11 cellular contexts compared by ENCODE assay signal in genomic region chr1:100449477-100449876, GRCh38.
DNase-seq lines count a peak whose midpoint lies in the region; ATAC-seq and TF ChIP-seq lines count a peak whose summit lies in the region.
"Had no signal": no experiment of that assay in that cellular context is flagged by ENCODE, and none has a peak within 500 bp of the region (broad histone marks: within the 10 kb centered on the region; RNA-seq: fewer than 3 reads in every experiment).

No MANE protein-coding gene starts in this region.

- H3K27ac Mint-ChIP-seq in activated CD8-positive, alpha-beta memory T cell treated with anti-CD3 and anti-CD28 coated beads, Interleukin-2, amount 10 ng/mL, durations not matched to agents 7 days and 5 days = peak overlapping the region; percentile 95
- H3K27ac Mint-ChIP-seq in stimulated activated memory B cell treated with anti-CD40 and anti-IgM and Interleukin-4, amounts not matched to agents 10 μg/mL and 1 μg/mL and 100 μg/mL, for 72 hours = peak overlapping the region; percentile 13
- H3K27ac Mint-ChIP-seq in endodermal cell = no peak overlapping the region
- H3K27ac Mint-ChIP-seq: mesothelial cell of epicardium had no signal

- 92 to 100% methylated on average over 3 to 4 of the region's 4 CpGs for WGBS in endodermal cell (ENCODE audit: insufficient coverage in 1 of 2, insufficient read length in 1 of 2), 2 experiments

- peaks cover 90% of the 10 kb centered on the region for H3K4me1 Mint-ChIP-seq in activated CD8-positive, alpha-beta memory T cell treated with anti-CD3 and anti-CD28 coated beads, Interleukin-2, amount 10 ng/mL, durations not matched to agents 7 days and 5 days
- peaks cover 20% of the 10 kb centered on the region for H3K4me1 Mint-ChIP-seq in stimulated activated memory B cell treated with anti-CD40 and anti-IgM and Interleukin-4, amounts not matched to agents 10 μg/mL and 1 μg/mL and 100 μg/mL, for 72 hours
- peaks cover 2% of the 10 kb centered on the region for H3K4me1 Mint-ChIP-seq in endodermal cell

- H3K9ac ChIP-seq in endodermal cell (ENCODE audit: extremely low read depth, low read length, poor library complexity, severe bottlenecking) = no peak overlapping the region

- ATAC-seq in activated CD8-positive, alpha-beta memory T cell treated with anti-CD3 and anti-CD28 coated beads, Interleukin-2, amount 10 ng/mL, durations not matched to agents 7 days and 5 days = peak; percentile 57
- peak; percentile 52 for ATAC-seq in HG02763 (IDR thresholded peaks at IDR 0.05; ENCODE audit: unreplicated experiment)
- ATAC-seq in stimulated activated memory B cell treated with anti-CD40 and anti-IgM and Interleukin-4, amounts not matched to agents 10 μg/mL and 1 μg/mL and 100 μg/mL, for 72 hours = no peak
- ATAC-seq: right cardiac atrium had no signal

- H3K4me3 ChIP-seq in endodermal cell (ENCODE audit: low read length) = no peak overlapping the region

- H3K4me1 ChIP-seq in endodermal cell (ENCODE audit: control insufficient read depth, insufficient read depth, low read length) = no peaks in the 10 kb centered on the region

- peak overlapping the region; percentile 58 for H3K27ac ChIP-seq in VCaP
- no peak overlapping the region for H3K27ac ChIP-seq in endodermal cell (ENCODE audit: low read depth, low read length)
- H3K27ac ChIP-seq: epithelial cell of prostate had no signal

- DNase-seq in activated CD8-positive, alpha-beta memory T cell treated with anti-CD3 and anti-CD28 coated beads, Interleukin-2, amount 10 ng/mL, durations not matched to agents 7 days and 5 days = peak; percentile 55
- no peak for DNase-seq in activated CD8-positive, alpha-beta memory T cell treated with anti-CD3 and anti-CD28 coated beads, Interleukin-2, amount 50 U/mL, for 4 hours
- DNase-seq in endodermal cell (no peak), epidermal melanocyte (ENCODE audit: insufficient read length, low spot score) (no peak), NOMO-1 treated with DMSO at 0.1 percent for 48 hours (lab: John Stamatoyannopoulos, UW; ENCODE audit: unreplicated experiment) (no peak)
- DNase-seq: right cardiac atrium had no signal

- no peaks in the 10 kb centered on the region for H3K27me3 Mint-ChIP-seq in activated CD8-positive, alpha-beta memory T cell treated with anti-CD3 and anti-CD28 coated beads, Interleukin-2, amount 10 ng/mL, durations not matched to agents 7 days and 5 days
- H3K27me3 Mint-ChIP-seq in stimulated activated memory B cell treated with anti-CD40 and anti-IgM and Interleukin-4, amounts not matched to agents 10 μg/mL and 1 μg/mL and 100 μg/mL, for 72 hours = no peaks in the 10 kb centered on the region
- no peaks in the 10 kb centered on the region for H3K27me3 Mint-ChIP-seq in endodermal cell (ENCODE audit: insufficient read depth)

- peaks cover 52% of the 10 kb centered on the region for H3K36me3 Mint-ChIP-seq in activated CD8-positive, alpha-beta memory T cell treated with anti-CD3 and anti-CD28 coated beads, Interleukin-2, amount 10 ng/mL, durations not matched to agents 7 days and 5 days
- peaks cover 24% of the 10 kb centered on the region for H3K36me3 Mint-ChIP-seq in stimulated activated memory B cell treated with anti-CD40 and anti-IgM and Interleukin-4, amounts not matched to agents 10 μg/mL and 1 μg/mL and 100 μg/mL, for 72 hours
- H3K36me3 Mint-ChIP-seq in endodermal cell (ENCODE audit: low read depth) = peaks cover 11% of the 10 kb centered on the region

- H3K9me3 ChIP-seq in endodermal cell (ENCODE audit: control insufficient read depth, low read length) = no peaks in the 10 kb centered on the region

- no peak for TF ChIP-seq CTCF in VCaP (conservative IDR thresholded peaks at IDR 0.05)
- TF ChIP-seq CTCF in endodermal cell (conservative IDR thresholded peaks at IDR 0.05) = no peak

- H3K27me3 ChIP-seq in endodermal cell (ENCODE audit: control insufficient read depth, insufficient read depth, low read length, poor library complexity, severe bottlenecking) = no peaks in the 10 kb centered on the region

- peak overlapping the region; percentile 73 for H3K4me3 Mint-ChIP-seq in activated CD8-positive, alpha-beta memory T cell treated with anti-CD3 and anti-CD28 coated beads, Interleukin-2, amount 10 ng/mL, durations not matched to agents 7 days and 5 days
- H3K4me3 Mint-ChIP-seq in stimulated activated memory B cell treated with anti-CD40 and anti-IgM and Interleukin-4, amounts not matched to agents 10 μg/mL and 1 μg/mL and 100 μg/mL, for 72 hours = no peak overlapping the region
- no peak overlapping the region for H3K4me3 Mint-ChIP-seq in endodermal cell
- H3K4me3 Mint-ChIP-seq: mesothelial cell of epicardium had no signal

- H3K36me3 ChIP-seq in endodermal cell (ENCODE audit: control insufficient read depth, insufficient read depth, low read length) = peaks cover 40% of the 10 kb centered on the region

- no peaks in the 10 kb centered on the region for H3K9me3 Mint-ChIP-seq in activated CD8-positive, alpha-beta memory T cell treated with anti-CD3 and anti-CD28 coated beads, Interleukin-2, amount 10 ng/mL, durations not matched to agents 7 days and 5 days (ENCODE audit: low read depth)
- H3K9me3 Mint-ChIP-seq in stimulated activated memory B cell treated with anti-CD40 and anti-IgM and Interleukin-4, amounts not matched to agents 10 μg/mL and 1 μg/mL and 100 μg/mL, for 72 hours = no peaks in the 10 kb centered on the region
- H3K9me3 Mint-ChIP-seq in endodermal cell = no peaks in the 10 kb centered on the region
- H3K9me3 Mint-ChIP-seq: mesothelial cell of epicardium had no signal

- CTCF ChIA-PET in activated CD8-positive, alpha-beta memory T cell treated with anti-CD3 and anti-CD28 coated beads, Interleukin-2, amount 10 ng/mL, durations not matched to agents 7 days and 5 days (lab: Charles Lee) = interaction anchor here (1.0 to 1.3 kb wide), 3 partner anchors 26 to 95 kb away, joined by 3 to 5 read pairs (median 3); no protein-coding TSS in a partner anchor
